ENCODE assay signal across 1 cellular context in the genomic region with DNA sequence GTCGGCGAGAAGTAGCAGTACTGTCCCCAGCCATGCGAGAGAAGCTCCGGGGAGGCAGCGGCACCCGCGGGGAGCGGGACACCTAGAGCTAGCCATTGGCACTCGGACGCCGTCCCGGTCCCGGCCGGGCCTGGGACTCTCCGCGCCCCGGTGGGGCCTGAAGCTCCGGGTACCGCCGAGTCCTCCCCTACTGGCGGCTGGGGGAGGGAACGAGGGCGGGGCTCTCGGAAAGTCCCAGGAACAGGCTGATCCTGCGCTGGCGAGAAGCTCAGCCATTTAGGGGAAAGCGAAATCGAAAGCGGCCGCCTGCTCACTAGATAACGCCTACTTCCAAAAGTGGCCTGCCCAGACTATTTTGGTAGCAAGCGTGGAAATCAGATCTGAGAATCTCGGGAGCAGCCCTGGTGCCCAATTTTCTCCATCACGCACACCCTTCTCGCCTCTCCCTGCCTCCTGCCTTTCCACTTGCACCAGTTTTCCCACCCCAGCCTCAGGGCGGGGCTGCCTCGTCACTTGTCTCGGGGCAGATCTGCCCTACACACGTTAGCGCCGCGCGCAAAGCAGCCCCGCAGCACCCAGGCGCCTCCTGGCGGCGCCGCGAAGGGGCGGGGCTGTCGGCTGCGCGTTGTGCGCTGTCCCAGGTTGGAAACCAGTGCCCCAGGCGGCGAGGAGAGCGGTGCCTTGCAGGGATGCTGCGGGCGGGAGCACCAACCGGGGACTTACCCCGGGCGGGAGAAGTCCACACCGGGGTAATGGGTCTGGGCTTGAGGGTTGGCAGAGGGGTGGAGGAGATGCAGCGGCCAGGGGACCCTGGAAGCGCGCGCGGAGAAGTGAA.
TF ChIP-seq lines count a peak whose summit lies in the region.

Gene PSMB9, plus strand, starts transcription at position 652 of the 835 bp plus-strand sequence. Its CDS starts 38 bp downstream, at position 690.
A gene with protein sequence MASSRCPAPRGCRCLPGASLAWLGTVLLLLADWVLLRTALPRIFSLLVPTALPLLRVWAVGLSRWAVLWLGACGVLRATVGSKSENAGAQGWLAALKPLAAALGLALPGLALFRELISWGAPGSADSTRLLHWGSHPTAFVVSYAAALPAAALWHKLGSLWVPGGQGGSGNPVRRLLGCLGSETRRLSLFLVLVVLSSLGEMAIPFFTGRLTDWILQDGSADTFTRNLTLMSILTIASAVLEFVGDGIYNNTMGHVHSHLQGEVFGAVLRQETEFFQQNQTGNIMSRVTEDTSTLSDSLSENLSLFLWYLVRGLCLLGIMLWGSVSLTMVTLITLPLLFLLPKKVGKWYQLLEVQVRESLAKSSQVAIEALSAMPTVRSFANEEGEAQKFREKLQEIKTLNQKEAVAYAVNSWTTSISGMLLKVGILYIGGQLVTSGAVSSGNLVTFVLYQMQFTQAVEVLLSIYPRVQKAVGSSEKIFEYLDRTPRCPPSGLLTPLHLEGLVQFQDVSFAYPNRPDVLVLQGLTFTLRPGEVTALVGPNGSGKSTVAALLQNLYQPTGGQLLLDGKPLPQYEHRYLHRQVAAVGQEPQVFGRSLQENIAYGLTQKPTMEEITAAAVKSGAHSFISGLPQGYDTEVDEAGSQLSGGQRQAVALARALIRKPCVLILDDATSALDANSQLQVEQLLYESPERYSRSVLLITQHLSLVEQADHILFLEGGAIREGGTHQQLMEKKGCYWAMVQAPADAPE (minus strand): TSS at position 164 of the 835 bp plus-strand sequence. CDS start 68 bp downstream, at position 96.

TF ChIP-seq in HepG2, 621 proteins besides CTCF, POLR2A, EP300 and RAD21 (continues in another document):
- TF ChIP-seq ZNF282 (IDR thresholded peaks at IDR 0.05; ENCODE audit: partially characterized antibody) (no peak), ZKSCAN8 (CRISPR knock-in tag; IDR thresholded peaks at IDR 0.05; ENCODE audit: borderline replicate concordance) (peak; percentile 46; the same call in 1 of the 2 replicates), ZNF746 (CRISPR knock-in tag; IDR thresholded peaks at IDR 0.05) (no peak; the same call in 1 of the 2 replicates), ZSCAN20 (CRISPR knock-in tag; IDR thresholded peaks at IDR 0.05; ENCODE audit: borderline replicate concordance) (no peak), HDAC2 (CRISPR knock-in tag; IDR thresholded peaks at IDR 0.05) (peak; percentile 70; the same call in 1 of the 2 replicates), ZNF841 (CRISPR knock-in tag; IDR thresholded peaks at IDR 0.05; ENCODE audit: borderline replicate concordance) (no peak), ZBTB42 (CRISPR knock-in tag; IDR thresholded peaks at IDR 0.05) (no peak), TFAP4 (IDR thresholded peaks at IDR 0.05; ENCODE audit: borderline replicate concordance, low read depth) (peak; percentile 29; the same call in 1 of the 2 replicates), NFE2L2 (IDR thresholded peaks at IDR 0.05; ENCODE audit: low read length) (no peak), ONECUT2 (CRISPR knock-in tag; IDR thresholded peaks at IDR 0.05) (no peak), ZFAT (CRISPR knock-in tag; conservative IDR thresholded peaks at IDR 0.05) (no peak), HCFC1 (IDR thresholded peaks at IDR 0.05; ENCODE audit: low read depth, low read length) (0 out of 2 replicates have a peak, but pooled peaks have one; percentile 18), ZBTB2 (CRISPR knock-in tag; IDR thresholded peaks at IDR 0.05; ENCODE audit: low read depth) (peak; percentile 45; the same call in 1 of the 2 replicates), PAXIP1 (CRISPR knock-in tag; conservative IDR thresholded peaks at IDR 0.05) (no peak; the same call in 1 of the 2 replicates), SPEN (CRISPR knock-in tag; IDR thresholded peaks at IDR 0.05; ENCODE audit: low read depth) (peak; percentile 83), ZNF142 (CRISPR knock-in tag; IDR thresholded peaks at IDR 0.05) (peak; percentile 98), ZNF441 (CRISPR knock-in tag; IDR thresholded peaks at IDR 0.05; ENCODE audit: borderline replicate concordance) (no peak), ZNF24 (IDR thresholded peaks at IDR 0.05) (no peak; the same call in 1 of the 2 replicates), ZFP1 (CRISPR knock-in tag; IDR thresholded peaks at IDR 0.05) (no peak), ZSCAN30 (CRISPR knock-in tag; IDR thresholded peaks at IDR 0.05) (no peak), TRIM22 (IDR thresholded peaks at IDR 0.05) (no peak)
- TF ChIP-seq, protein P1, sequence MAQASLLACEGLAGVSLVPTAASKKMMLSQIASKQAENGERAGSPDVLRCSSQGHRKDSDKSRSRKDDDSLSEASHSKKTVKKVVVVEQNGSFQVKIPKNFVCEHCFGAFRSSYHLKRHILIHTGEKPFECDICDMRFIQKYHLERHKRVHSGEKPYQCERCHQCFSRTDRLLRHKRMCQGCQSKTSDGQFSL (CRISPR knock-in tag; IDR thresholded peaks at IDR 0.05) = peak; percentile 28; the same call in 1 of the 2 replicates
- TF ChIP-seq, protein P2, sequence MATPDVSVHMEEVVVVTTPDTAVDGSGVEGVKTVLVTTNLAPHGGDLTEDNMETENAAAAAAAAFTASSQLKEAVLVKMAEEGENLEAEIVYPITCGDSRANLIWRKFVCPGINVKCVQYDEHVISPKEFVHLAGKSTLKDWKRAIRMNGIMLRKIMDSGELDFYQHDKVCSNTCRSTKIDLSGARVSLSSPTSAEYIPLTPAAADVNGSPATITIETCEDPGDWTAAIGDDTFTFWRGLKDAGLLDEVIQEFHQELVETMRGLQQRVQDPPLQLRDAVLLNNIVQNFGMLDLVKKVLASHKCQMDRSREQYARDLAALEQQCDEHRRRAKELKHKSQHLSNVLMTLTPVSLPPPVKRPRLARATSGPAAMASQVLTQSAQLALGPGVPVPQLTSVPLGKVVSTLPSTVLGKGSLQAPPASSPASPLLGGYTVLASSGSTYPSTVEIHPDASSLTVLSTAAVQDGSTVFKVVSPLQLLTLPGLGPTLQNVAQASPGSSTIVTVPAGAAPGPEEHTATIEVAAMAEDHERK (CRISPR knock-in tag; IDR thresholded peaks at IDR 0.05; ENCODE audit: low read depth) = no peak
- TF ChIP-seq, protein P3, sequence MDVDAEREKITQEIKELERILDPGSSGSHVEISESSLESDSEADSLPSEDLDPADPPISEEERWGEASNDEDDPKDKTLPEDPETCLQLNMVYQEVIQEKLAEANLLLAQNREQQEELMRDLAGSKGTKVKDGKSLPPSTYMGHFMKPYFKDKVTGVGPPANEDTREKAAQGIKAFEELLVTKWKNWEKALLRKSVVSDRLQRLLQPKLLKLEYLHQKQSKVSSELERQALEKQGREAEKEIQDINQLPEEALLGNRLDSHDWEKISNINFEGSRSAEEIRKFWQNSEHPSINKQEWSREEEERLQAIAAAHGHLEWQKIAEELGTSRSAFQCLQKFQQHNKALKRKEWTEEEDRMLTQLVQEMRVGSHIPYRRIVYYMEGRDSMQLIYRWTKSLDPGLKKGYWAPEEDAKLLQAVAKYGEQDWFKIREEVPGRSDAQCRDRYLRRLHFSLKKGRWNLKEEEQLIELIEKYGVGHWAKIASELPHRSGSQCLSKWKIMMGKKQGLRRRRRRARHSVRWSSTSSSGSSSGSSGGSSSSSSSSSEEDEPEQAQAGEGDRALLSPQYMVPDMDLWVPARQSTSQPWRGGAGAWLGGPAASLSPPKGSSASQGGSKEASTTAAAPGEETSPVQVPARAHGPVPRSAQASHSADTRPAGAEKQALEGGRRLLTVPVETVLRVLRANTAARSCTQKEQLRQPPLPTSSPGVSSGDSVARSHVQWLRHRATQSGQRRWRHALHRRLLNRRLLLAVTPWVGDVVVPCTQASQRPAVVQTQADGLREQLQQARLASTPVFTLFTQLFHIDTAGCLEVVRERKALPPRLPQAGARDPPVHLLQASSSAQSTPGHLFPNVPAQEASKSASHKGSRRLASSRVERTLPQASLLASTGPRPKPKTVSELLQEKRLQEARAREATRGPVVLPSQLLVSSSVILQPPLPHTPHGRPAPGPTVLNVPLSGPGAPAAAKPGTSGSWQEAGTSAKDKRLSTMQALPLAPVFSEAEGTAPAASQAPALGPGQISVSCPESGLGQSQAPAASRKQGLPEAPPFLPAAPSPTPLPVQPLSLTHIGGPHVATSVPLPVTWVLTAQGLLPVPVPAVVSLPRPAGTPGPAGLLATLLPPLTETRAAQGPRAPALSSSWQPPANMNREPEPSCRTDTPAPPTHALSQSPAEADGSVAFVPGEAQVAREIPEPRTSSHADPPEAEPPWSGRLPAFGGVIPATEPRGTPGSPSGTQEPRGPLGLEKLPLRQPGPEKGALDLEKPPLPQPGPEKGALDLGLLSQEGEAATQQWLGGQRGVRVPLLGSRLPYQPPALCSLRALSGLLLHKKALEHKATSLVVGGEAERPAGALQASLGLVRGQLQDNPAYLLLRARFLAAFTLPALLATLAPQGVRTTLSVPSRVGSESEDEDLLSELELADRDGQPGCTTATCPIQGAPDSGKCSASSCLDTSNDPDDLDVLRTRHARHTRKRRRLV (CRISPR knock-in tag; IDR thresholded peaks at IDR 0.05) = no peak; the same call in 1 of the 2 replicates
